ENCODE assay signal across 2 cellular contexts in genomic region chr6:35474978-35475570, GRCh38.
TF ChIP-seq lines count a peak whose summit lies in the region.

No MANE protein-coding gene starts in this region.

TF ChIP-seq in SK-N-SH treated with all-trans-retinoic acid at 6 μM for 48 hours, 23 proteins besides CTCF, POLR2A, EP300 and RAD21:
- TF ChIP-seq PATZ1 (CRISPR knock-in tag; IDR thresholded peaks at IDR 0.05; ENCODE audit: borderline replicate concordance) = no peak
- TF ChIP-seq CSDC2 (CRISPR knock-in tag; IDR thresholded peaks at IDR 0.05) = no peak
- no peak for TF ChIP-seq PPARA (CRISPR knock-in tag; IDR thresholded peaks at IDR 0.05; ENCODE audit: borderline replicate concordance)
- no peak for TF ChIP-seq GLIS3 (CRISPR knock-in tag; IDR thresholded peaks at IDR 0.05)
- no peak for TF ChIP-seq ZNF8 (CRISPR knock-in tag; IDR thresholded peaks at IDR 0.05)
- no peak for TF ChIP-seq BACH2 (CRISPR knock-in tag; IDR thresholded peaks at IDR 0.05; ENCODE audit: borderline replicate concordance)
- TF ChIP-seq ESRRG (CRISPR knock-in tag; IDR thresholded peaks at IDR 0.05) = no peak

TF ChIP-seq in SK-N-SH, 30 proteins besides CTCF, POLR2A, EP300 and RAD21:
- no peak for TF ChIP-seq USF2 (IDR thresholded peaks at IDR 0.05; ENCODE audit: borderline replicate concordance, low read depth, low read length)
- no peak for TF ChIP-seq FOXJ3 (CRISPR knock-in tag; IDR thresholded peaks at IDR 0.05)
- TF ChIP-seq FOSL2 (IDR thresholded peaks at IDR 0.05; ENCODE audit: borderline replicate concordance, low read depth) = no peak
